Comparison of ENCODE assay signal across 8 cellular contexts in the genomic region with DNA sequence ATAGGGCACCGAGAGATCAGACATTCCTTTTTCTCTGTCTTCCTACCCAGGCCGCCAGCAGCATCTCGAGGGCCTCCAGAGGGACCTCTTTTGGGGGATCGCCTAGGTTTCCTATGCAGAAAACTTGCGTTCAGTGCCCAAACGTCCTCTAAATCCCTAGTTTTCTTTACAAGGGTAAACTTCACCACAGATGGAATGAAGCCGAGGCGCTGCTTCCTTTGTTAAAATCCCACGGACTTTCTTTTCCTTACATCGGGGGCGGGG. TPM values are rescaled to one million over a fixed set of nuclear protein-coding genes. Genes with fewer than 3 reads are reported as not detected.
A peak's percentile ranks its signal among the peaks of the same experiment; 100 is the strongest.
DNase-seq lines count a peak whose midpoint lies in the region; ATAC-seq and TF ChIP-seq lines count a peak whose summit lies in the region.

No MANE protein-coding gene starts in this region.

- H3K36me3 Mint-ChIP-seq in activated CD4-positive, alpha-beta T cell treated with anti-CD3 and anti-CD28 coated beads, Interleukin-2, amount 10 ng/mL, durations not matched to agents 7 days and 5 days (ENCODE audit: low read depth) = peaks cover 23% of the 10 kb centered on the region
- peaks cover 19% of the 10 kb centered on the region for H3K36me3 Mint-ChIP-seq in activated naive CD8-positive, alpha-beta T cell treated with anti-CD3 and anti-CD28 coated beads, Interleukin-2, amount 50 U/mL, for 24 hours (ENCODE audit: low read depth)

- peak; percentile 8 for DNase-seq in activated CD4-positive, alpha-beta T cell treated with anti-CD3 and anti-CD28 coated beads, Interleukin-2, amount 10 ng/mL, durations not matched to agents 7 days and 5 days
- no peak for DNase-seq in activated CD4-positive, alpha-beta T cell treated with anti-CD3 and anti-CD28 coated beads for 4 hours
- DNase-seq in activated naive CD8-positive, alpha-beta T cell treated with anti-CD3 and anti-CD28 coated beads, Interleukin-2, amount 50 U/mL, for 24 hours = no peak
- no peak for DNase-seq in thoracic aorta (ENCODE audit: low spot score)
- DNase-seq in D341Med (ENCODE audit: low spot score) = no peak
- no peak for DNase-seq in NCI-H526 (lab: John Stamatoyannopoulos, UW)
- DNase-seq in glomerular visceral epithelial cell (ENCODE audit: extremely low spot score) = no peak

- peaks cover 7% of the 10 kb centered on the region for H3K27me3 Mint-ChIP-seq in activated CD4-positive, alpha-beta T cell treated with anti-CD3 and anti-CD28 coated beads, Interleukin-2, amount 10 ng/mL, durations not matched to agents 7 days and 5 days
- peaks cover 2% of the 10 kb centered on the region for H3K27me3 Mint-ChIP-seq in activated naive CD8-positive, alpha-beta T cell treated with anti-CD3 and anti-CD28 coated beads, Interleukin-2, amount 50 U/mL, for 24 hours

- CTCF ChIA-PET in activated CD4-positive, alpha-beta T cell treated with anti-CD3 and anti-CD28 coated beads, Interleukin-2, amount 10 ng/mL, durations not matched to agents 7 days and 5 days (lab: Charles Lee) = interaction anchor here (1.3 kb wide), 1 partner anchor 237 kb away, joined by 3 read pairs; no protein-coding TSS in a partner anchor

- peak overlapping the region; percentile 98 for H3K27ac Mint-ChIP-seq in activated CD4-positive, alpha-beta T cell treated with anti-CD3 and anti-CD28 coated beads, Interleukin-2, amount 10 ng/mL, durations not matched to agents 7 days and 5 days
- peak overlapping the region; percentile 89 for H3K27ac Mint-ChIP-seq in activated naive CD8-positive, alpha-beta T cell treated with anti-CD3 and anti-CD28 coated beads, Interleukin-2, amount 50 U/mL, for 24 hours

- no peaks in the 10 kb centered on the region for H3K9me3 Mint-ChIP-seq in activated CD4-positive, alpha-beta T cell treated with anti-CD3 and anti-CD28 coated beads, Interleukin-2, amount 10 ng/mL, durations not matched to agents 7 days and 5 days
- no peaks in the 10 kb centered on the region for H3K9me3 Mint-ChIP-seq in activated naive CD8-positive, alpha-beta T cell treated with anti-CD3 and anti-CD28 coated beads, Interleukin-2, amount 50 U/mL, for 24 hours

- H3K9me3 ChIP-seq in thoracic aorta = no peaks in the 10 kb centered on the region

- POLR2A ChIA-PET in activated CD4-positive, alpha-beta T cell treated with anti-CD3 and anti-CD28 coated beads, Interleukin-2, amount 10 ng/mL, durations not matched to agents 7 days and 5 days (lab: Charles Lee) = no interaction called here

- peak overlapping the region; percentile 90 for H3K4me3 Mint-ChIP-seq in activated CD4-positive, alpha-beta T cell treated with anti-CD3 and anti-CD28 coated beads, Interleukin-2, amount 10 ng/mL, durations not matched to agents 7 days and 5 days
- peak overlapping the region; percentile 94 for H3K4me3 Mint-ChIP-seq in activated naive CD8-positive, alpha-beta T cell treated with anti-CD3 and anti-CD28 coated beads, Interleukin-2, amount 50 U/mL, for 24 hours

- TF ChIP-seq CTCF in thoracic aorta (IDR thresholded peaks at IDR 0.05) = no peak

- H3K36me3 ChIP-seq in thoracic aorta = no peaks in the 10 kb centered on the region

- H3K4me1 ChIP-seq in thoracic aorta (ENCODE audit: control insufficient read depth in 1 of 2, low read depth in 2 of 2) = peaks cover 25 to 40% of the 10 kb centered on the region in 2 donors

- peaks cover 50% of the 10 kb centered on the region for H3K4me1 Mint-ChIP-seq in activated CD4-positive, alpha-beta T cell treated with anti-CD3 and anti-CD28 coated beads, Interleukin-2, amount 10 ng/mL, durations not matched to agents 7 days and 5 days
- peaks cover 53% of the 10 kb centered on the region for H3K4me1 Mint-ChIP-seq in activated naive CD8-positive, alpha-beta T cell treated with anti-CD3 and anti-CD28 coated beads, Interleukin-2, amount 50 U/mL, for 24 hours

- ATAC-seq in activated naive CD8-positive, alpha-beta T cell treated with anti-CD3 and anti-CD28 coated beads, Interleukin-2, amount 50 U/mL, for 24 hours = no peak
- ATAC-seq in thoracic aorta (ENCODE audit: insufficient number of reproducible peaks, low FRiP score, low read depth) = no peak

- peak overlapping the region; percentile 95 for H3K27ac ChIP-seq in layer of hippocampus (ENCODE audit: low read depth, low read length)
- H3K27ac ChIP-seq in thoracic aorta = peak overlapping the region; percentile 97 to 98

- no peaks in the 10 kb centered on the region for H3K27me3 ChIP-seq in layer of hippocampus (ENCODE audit: control insufficient read depth, insufficient read depth, low read length)
- H3K27me3 ChIP-seq in thoracic aorta (replicated peaks; ENCODE audit: insufficient read depth) = no peaks in the 10 kb centered on the region

- peak overlapping the region; percentile 95 for H3K4me3 ChIP-seq in thoracic aorta

RNA-seq across cellular contexts. Expression of gene RHEB, which starts 1.0 kb away (rescaled TPM):
- total RNA-seq in activated CD4-positive, alpha-beta T cell treated with anti-CD3 and anti-CD28 coated beads, Interleukin-2, amount 10 ng/mL, durations not matched to agents 7 days and 5 days = 10 to 100 TPM; 86.8 to 90.7 TPM
- 100 to 1,000 TPM in 1 of 2 donors, 10 to 100 TPM in 1; 88.9 to 102 TPM for total RNA-seq in thoracic aorta
